Comparison of ENCODE assay signal across 10 cellular contexts in genomic region chr1:59354754-59355337, GRCh38. TPM values are rescaled to one million over a fixed set of nuclear protein-coding genes. Genes with fewer than 3 reads are reported as not detected.
DNase-seq lines count a peak whose midpoint lies in the region; ATAC-seq and TF ChIP-seq lines count a peak whose summit lies in the region.
"Had no signal": no experiment of that assay in that cellular context is flagged by ENCODE, and none has a peak within 500 bp of the region (broad histone marks: within the 10 kb centered on the region; RNA-seq: fewer than 3 reads in every experiment).

No MANE protein-coding gene starts in this region.

- peaks cover 10% of the 10 kb centered on the region for H3K36me3 Mint-ChIP-seq in activated T-helper 1 cell treated with anti-CD3 and anti-CD28 coated beads, Interleukin-12 subunit alpha, Interleukin-12 subunit beta, Interleukin-2, Interleukin-4 antibody, amounts not matched to agents 30 ng/mL and 10 ng/mL and 1 ng/mL, durations not matched to agents 14 hours and 24 hours and 36 hours (ENCODE audit: low read depth)

- H2BK12ac ChIP-seq in trophoblast cell (ENCODE audit: low read length), result no peak overlapping the region

- peak; percentile 47 for ATAC-seq in GM18861 (IDR thresholded peaks at IDR 0.05; ENCODE audit: unreplicated experiment)

- H3K79me2 ChIP-seq in GM23248 (ENCODE audit: insufficient read depth) (no peaks in the 10 kb centered on the region), trophoblast cell (ENCODE audit: control insufficient read depth, insufficient read depth, low read length, poor library complexity) (no peaks in the 10 kb centered on the region), MM.1S (ENCODE audit: low read length) (no peaks in the 10 kb centered on the region)

- H3K4me1 Mint-ChIP-seq in activated T-helper 1 cell treated with anti-CD3 and anti-CD28 coated beads, Interleukin-12 subunit alpha, Interleukin-12 subunit beta, Interleukin-2, Interleukin-4 antibody, amounts not matched to agents 30 ng/mL and 10 ng/mL and 1 ng/mL, durations not matched to agents 14 hours and 24 hours and 36 hours (ENCODE audit: low read depth), result peaks cover 41% of the 10 kb centered on the region

- no peaks in the 10 kb centered on the region for H3K9me2 ChIP-seq in GM23248 (ENCODE audit: insufficient read depth)
- H3K9me2 ChIP-seq in MM.1S (replicated peaks; ENCODE audit: insufficient read depth, low read length), result no peaks in the 10 kb centered on the region

- H3K4me2 ChIP-seq in GM23248 (ENCODE audit: unreplicated experiment) (peak overlapping the region; percentile 7), trophoblast cell (ENCODE audit: low read length) (no peak overlapping the region), MM.1S (ENCODE audit: low read depth, low read length) (no peak overlapping the region)

- H3K4ac ChIP-seq in trophoblast cell (ENCODE audit: low read depth, low read length), result no peak overlapping the region

- peak; percentile 64 for DNase-seq in GM23248
- DNase-seq in activated T-helper 1 cell treated with anti-CD3 and anti-CD28 coated beads, Interleukin-12 subunit alpha, Interleukin-12 subunit beta, Interleukin-2, Interleukin-4 antibody, amounts not matched to agents 30 ng/mL and 10 ng/mL and 1 ng/mL, durations not matched to agents 14 hours and 24 hours and 36 hours (ENCODE audit: low spot score), result no peak
- no peak for DNase-seq in trophoblast cell
- DNase-seq in RPMI8226, result no peak
- DNase-seq in COLO829 (ENCODE audit: low spot score), result no peak
- no peak for DNase-seq in MM.1S
- no peak for DNase-seq in ascending aorta (ENCODE audit: low spot score in 2 of 2)
- DNase-seq: NCI-H1417 treated with DMSO at 0.1 percent for 48 hours had no signal

- H3F3A ChIP-seq in GM23248 (ENCODE audit: insufficient read depth) (peaks cover 5% of the 10 kb centered on the region; the same call in 1 of the 2 replicates), MM.1S (ENCODE audit: insufficient read depth, low read length) (no peaks in the 10 kb centered on the region)

- H4K91ac ChIP-seq in trophoblast cell (ENCODE audit: low read depth, low read length), result no peak overlapping the region

- no peak overlapping the region for H3K14ac ChIP-seq in trophoblast cell (ENCODE audit: low read length)

- no peak overlapping the region for H4K8ac ChIP-seq in trophoblast cell (ENCODE audit: low read depth, low read length)

- H3K18ac ChIP-seq in trophoblast cell (ENCODE audit: low read length), result no peak overlapping the region

- H3K27ac ChIP-seq in GM23248, result peak overlapping the region; percentile 64
- H3K27ac ChIP-seq in trophoblast cell (ENCODE audit: low read depth, low read length), result no peak overlapping the region
- H3K27ac ChIP-seq in MM.1S (ENCODE audit: low read length), result no peak overlapping the region
- H3K27ac ChIP-seq in ascending aorta, result no peak overlapping the region

- H3K36me3 ChIP-seq in GM23248 (ENCODE audit: low read depth), result no peaks in the 10 kb centered on the region
- H3K36me3 ChIP-seq in trophoblast cell (ENCODE audit: control insufficient read depth in 1 of 2, insufficient read depth in 2 of 2, low read length in 2 of 2), result no peaks in the 10 kb centered on the region
- no peaks in the 10 kb centered on the region for H3K36me3 ChIP-seq in MM.1S (replicated peaks; ENCODE audit: insufficient read depth, low read length)
- H3K36me3 ChIP-seq in ascending aorta, result no peaks in the 10 kb centered on the region

- H4K12ac ChIP-seq in trophoblast cell (ENCODE audit: low read depth, low read length), result no peak overlapping the region

- H4K20me1 ChIP-seq in GM23248 (ENCODE audit: insufficient read depth), result no peaks in the 10 kb centered on the region
- no peaks in the 10 kb centered on the region for H4K20me1 ChIP-seq in MM.1S (ENCODE audit: insufficient read depth, low read length)

- peak overlapping the region; percentile 13 for H3K4me3 Mint-ChIP-seq in activated T-helper 1 cell treated with anti-CD3 and anti-CD28 coated beads, Interleukin-12 subunit alpha, Interleukin-12 subunit beta, Interleukin-2, Interleukin-4 antibody, amounts not matched to agents 30 ng/mL and 10 ng/mL and 1 ng/mL, durations not matched to agents 14 hours and 24 hours and 36 hours

- peak overlapping the region; percentile 94 for H3K27ac Mint-ChIP-seq in activated T-helper 1 cell treated with anti-CD3 and anti-CD28 coated beads, Interleukin-12 subunit alpha, Interleukin-12 subunit beta, Interleukin-2, Interleukin-4 antibody, amounts not matched to agents 30 ng/mL and 10 ng/mL and 1 ng/mL, durations not matched to agents 14 hours and 24 hours and 36 hours

- peaks cover 2% of the 10 kb centered on the region for H3K27me3 Mint-ChIP-seq in activated T-helper 1 cell treated with anti-CD3 and anti-CD28 coated beads, Interleukin-12 subunit alpha, Interleukin-12 subunit beta, Interleukin-2, Interleukin-4 antibody, amounts not matched to agents 30 ng/mL and 10 ng/mL and 1 ng/mL, durations not matched to agents 14 hours and 24 hours and 36 hours (ENCODE audit: insufficient read depth)

- no peaks in the 10 kb centered on the region for H3K9me3 ChIP-seq in GM23248 (ENCODE audit: low read depth)
- H3K9me3 ChIP-seq in trophoblast cell (ENCODE audit: insufficient read depth, low read depth, low read length), result no peaks in the 10 kb centered on the region
- no peaks in the 10 kb centered on the region for H3K9me3 ChIP-seq in MM.1S (replicated peaks; ENCODE audit: insufficient read depth, low read length)
- no peaks in the 10 kb centered on the region for H3K9me3 ChIP-seq in ascending aorta

- peaks cover 13% of the 10 kb centered on the region for H3K9me3 Mint-ChIP-seq in activated T-helper 1 cell treated with anti-CD3 and anti-CD28 coated beads, Interleukin-12 subunit alpha, Interleukin-12 subunit beta, Interleukin-2, Interleukin-4 antibody, amounts not matched to agents 30 ng/mL and 10 ng/mL and 1 ng/mL, durations not matched to agents 14 hours and 24 hours and 36 hours

- intact Hi-C loops in activated T-helper 1 cell treated with anti-CD3 and anti-CD28 coated beads, Interleukin-12 subunit alpha, Interleukin-12 subunit beta, Interleukin-2, Interleukin-4 antibody, amounts not matched to agents 30 ng/mL and 10 ng/mL and 1 ng/mL, durations not matched to agents 14 hours and 24 hours and 36 hours (cut with micrococcal nuclease), result loop anchor here (1.0 to 2.0 kb wide), 4 partner anchors 22 to 122 kb away; partner anchors contain the start of gene FGGY
- intact Hi-C loops in ascending aorta (cut with DNase I), result no loop called here

- H3K27me3 ChIP-seq in GM23248 (replicated peaks; ENCODE audit: insufficient read depth) (no peaks in the 10 kb centered on the region), trophoblast cell (ENCODE audit: insufficient read depth, low read length) (no peaks in the 10 kb centered on the region), MM.1S (replicated peaks; ENCODE audit: insufficient read depth, low read length) (no peaks in the 10 kb centered on the region), ascending aorta (no peaks in the 10 kb centered on the region)

- H3K9ac ChIP-seq in GM23248, result peak overlapping the region; percentile 18; the same call in 1 of the 2 replicates
- H3K9ac ChIP-seq in trophoblast cell (ENCODE audit: low read length), result no peak overlapping the region
- no peak overlapping the region for H3K9ac ChIP-seq in MM.1S (ENCODE audit: low read length)

- no peak for TF ChIP-seq CTCF in MM.1S (IDR thresholded peaks at IDR 0.05; ENCODE audit: low read length)
- no peak for TF ChIP-seq CTCF in ascending aorta (IDR thresholded peaks at IDR 0.05)

- no peak overlapping the region for H2BK5ac ChIP-seq in trophoblast cell (ENCODE audit: low read depth, low read length, poor library complexity)

- in situ Hi-C loops in GM23248 (cut with MboI), result no loop called here

- no peak overlapping the region for H2BK120ac ChIP-seq in trophoblast cell (ENCODE audit: insufficient read depth, low read length, poor library complexity)

- WGBS in GM23248 (ENCODE audit: low coverage in 1 of 2, low lambda C conversion rate in 2 of 2, missing lambda C conversion rate in 2 of 2), 2 experiments, result 41 to 47% methylated on average over 5 of the region's 5 CpGs
- no CpG with 5 or more reads among the region's 5 CpGs for WGBS in trophoblast cell (ENCODE audit: extremely low coverage, insufficient coverage, insufficient read length)

- H3K4me3 ChIP-seq in GM23248 (no peak overlapping the region), trophoblast cell (ENCODE audit: low read depth, low read length) (peak overlapping the region; percentile 2), MM.1S (ENCODE audit: low read length) (no peak overlapping the region), ascending aorta (no peak overlapping the region)
- H3K4me3 ChIP-seq: skin epidermis had no signal

- peaks cover 23% of the 10 kb centered on the region for H3K4me1 ChIP-seq in GM23248 (ENCODE audit: insufficient read depth)
- H3K4me1 ChIP-seq in trophoblast cell (ENCODE audit: control insufficient read depth in 1 of 2, insufficient read depth in 2 of 2, low read length in 2 of 2), result peaks cover 0 to 8% of the 10 kb centered on the region in 2 experiments
- no peaks in the 10 kb centered on the region for H3K4me1 ChIP-seq in MM.1S (ENCODE audit: low read length)
- H3K4me1 ChIP-seq in ascending aorta, result no peaks in the 10 kb centered on the region

- H2AFZ ChIP-seq in GM23248, result 0 out of 2 replicates have a peak overlapping the region, but pooled peaks have one; percentile 27
- no peak overlapping the region for H2AFZ ChIP-seq in trophoblast cell (ENCODE audit: insufficient read depth, low read length, poor library complexity)
- no peak overlapping the region for H2AFZ ChIP-seq in MM.1S (ENCODE audit: low read length)

- H3K23ac ChIP-seq in trophoblast cell (ENCODE audit: low read length), result no peak overlapping the region

- H2AK5ac ChIP-seq in trophoblast cell (ENCODE audit: low read length), result no peak overlapping the region

- H3K79me1 ChIP-seq in trophoblast cell (ENCODE audit: low read length), result peaks cover 2% of the 10 kb centered on the region

RNA-seq across cellular contexts. Expression of gene FGGY, which starts 58.0 kb away (rescaled TPM):
- 11.4 and 16.9 TPM in 2 replicates for total RNA-seq in GM23248 (2014; rRNA removed; shearing (Covaris generic))
- 12.8 and 16.4 TPM in 2 replicates for polyA plus RNA-seq in GM23248 (2016; fragmentation: Nextera tagmentation; extraction: Ambion mirVana)
- 7.1 and 8.2 TPM in 2 replicates for total RNA-seq in activated T-helper 1 cell treated with anti-CD3 and anti-CD28 coated beads, Interleukin-12 subunit alpha, Interleukin-12 subunit beta, Interleukin-2, Interleukin-4 antibody, amounts not matched to agents 30 ng/mL and 10 ng/mL and 1 ng/mL, durations not matched to agents 14 hours and 24 hours and 36 hours
- polyA plus RNA-seq in trophoblast cell (2013), result 6.0 and 6.2 TPM in 2 replicates
- total RNA-seq in ascending aorta, result 7.0 TPM
